In genomic region chr19:8050274-8051096, GRCh38 we compare ENCODE assay signal across 8 cellular contexts. TPM values are rescaled to one million over a fixed set of nuclear protein-coding genes. Genes with fewer than 3 reads are reported as not detected.
DNase-seq lines count a peak whose midpoint lies in the region; ATAC-seq and TF ChIP-seq lines count a peak whose summit lies in the region.

No MANE protein-coding gene starts in this region.

- peak; percentile 78 for ATAC-seq in GM21576 (IDR thresholded peaks at IDR 0.05; ENCODE audit: unreplicated experiment)
- ATAC-seq in omental fat pad (ENCODE audit: low FRiP score) = peak; percentile 77
- ATAC-seq in thoracic aorta (ENCODE audit: insufficient number of reproducible peaks, low FRiP score, low read depth) = no peak

- peaks cover 0 to 5% of the 10 kb centered on the region in 2 donors for H3K4me1 ChIP-seq in thoracic aorta (ENCODE audit: control insufficient read depth in 1 of 2, low read depth in 2 of 2)

- no peak overlapping the region for H3K27ac ChIP-seq in thoracic aorta

- no peaks in the 10 kb centered on the region for H3K36me3 ChIP-seq in thoracic aorta

- H3K4me3 ChIP-seq in thoracic aorta = peak overlapping the region; percentile 32

- TF ChIP-seq CTCF in omental fat pad (IDR thresholded peaks at IDR 0.05) = no peak
- TF ChIP-seq CTCF in thoracic aorta (IDR thresholded peaks at IDR 0.05) = no peak

- no peaks in the 10 kb centered on the region for H3K27me3 ChIP-seq in thoracic aorta (replicated peaks; ENCODE audit: insufficient read depth)

- H3K9me3 ChIP-seq in thoracic aorta = no peaks in the 10 kb centered on the region

- peak; percentile 93 for DNase-seq in DMS 273 treated with DMSO at 0.1 percent for 48 hours (lab: John Stamatoyannopoulos, UW)
- DNase-seq in KG1 (lab: John Stamatoyannopoulos, UW) = peak; percentile 25
- peak; percentile 91 for DNase-seq in SHP77 treated with DMSO at 0.1 percent for 48 hours (lab: John Stamatoyannopoulos, UW)
- peak; percentile 72 to 87 (median 78) for DNase-seq in activated naive CD4-positive, alpha-beta T cell (lab: John Stamatoyannopoulos, UW)
- peak; percentile 72 for DNase-seq in glomerular visceral epithelial cell (ENCODE audit: extremely low spot score)
- DNase-seq in omental fat pad (ENCODE audit: low spot score) = peak; percentile 70
- DNase-seq in thoracic aorta (ENCODE audit: low spot score) = peak; percentile 45

RNA-seq across cellular contexts. Expression of gene CCL25, which starts 2.1 kb away (rescaled TPM):
- total RNA-seq in omental fat pad = not detected
- total RNA-seq in thoracic aorta = not detected

RNA-seq across cellular contexts. Expression of gene ELAVL1, which starts 45.0 kb away (rescaled TPM):
- 10 to 100 TPM; 23.7 to 41.1 (median 30.3) TPM for total RNA-seq in omental fat pad
- total RNA-seq in thoracic aorta = 10 to 100 TPM; 33.6 to 39.2 TPM

Comparison
In these comparisons a context has a peak if more than half of its experiments do, and no peak if none do; other contexts are left out.
1. DNase-seq: peak in every context shown above with its lines; median percentile 93 in DMS 273 treated with DMSO at 0.1 percent for 48 hours; 91 in SHP77 treated with DMSO at 0.1 percent for 48 hours; 78 in activated naive CD4-positive, alpha-beta T cell; 72 in glomerular visceral epithelial cell; 70 in omental fat pad; 45 in thoracic aorta; 25 in KG1.